8 cellular contexts compared by ENCODE assay signal in genomic region chr10:3852147-3852904, GRCh38.
DNase-seq lines count a peak whose midpoint lies in the region; ATAC-seq and TF ChIP-seq lines count a peak whose summit lies in the region.

No MANE protein-coding gene starts in this region.

- H3K27ac Mint-ChIP-seq in Calu3 (ENCODE audit: unreplicated experiment) (peak overlapping the region; percentile 97), T-helper 17 cell (peak overlapping the region; percentile 95), glutamatergic neuron (ENCODE audit: unreplicated experiment) (no peak overlapping the region)

- TF ChIP-seq CTCF in Calu3 (IDR thresholded peaks at IDR 0.05; ENCODE audit: unreplicated experiment) (no peak), cardiac fibroblast (IDR thresholded peaks at IDR 0.05; ENCODE audit: low read depth, low read length) (no peak), glutamatergic neuron (IDR thresholded peaks at IDR 0.05; ENCODE audit: partially characterized antibody, unreplicated experiment) (no peak)

- H3K4me3 Mint-ChIP-seq in Calu3 (ENCODE audit: low read depth, unreplicated experiment) (peak overlapping the region; percentile 55), T-helper 17 cell (peak overlapping the region; percentile 45), glutamatergic neuron (ENCODE audit: unreplicated experiment) (no peak overlapping the region)

- no TSS peak for BruUV-seq in Calu3 (replicated peaks; lab: Mats Ljungman, UMichigan)

- peaks cover 34% of the 10 kb centered on the region for H3K36me3 Mint-ChIP-seq in Calu3 (ENCODE audit: insufficient read depth, unreplicated experiment)
- H3K36me3 Mint-ChIP-seq in T-helper 17 cell (ENCODE audit: low read depth) = no peaks in the 10 kb centered on the region
- H3K36me3 Mint-ChIP-seq in glutamatergic neuron (ENCODE audit: unreplicated experiment) = no peaks in the 10 kb centered on the region

- no peaks in the 10 kb centered on the region for H3K9me3 ChIP-seq in T-helper 17 cell (ENCODE audit: control insufficient read depth, low read length, poor library complexity, severe bottlenecking)

- H3K4me3 ChIP-seq in cardiac fibroblast (replicated peaks in 1 of 2; ENCODE audit: low read depth in 2 of 2, low read length in 2 of 2) = no peak overlapping the region

- H3K9me3 Mint-ChIP-seq in Calu3 (ENCODE audit: low read depth, unreplicated experiment) (no peaks in the 10 kb centered on the region), glutamatergic neuron (ENCODE audit: unreplicated experiment) (no peaks in the 10 kb centered on the region)

- CTCF ChIA-PET in Calu3 (lab: Charles Lee) = interaction anchor here (0.6 to 3.5 kb wide), 15 partner anchors 9 to 918 kb away, joined by 3 to 19 read pairs (median 5); partner anchors contain the start of gene KLF6

- ATAC-seq in GM21390 (IDR thresholded peaks at IDR 0.05; ENCODE audit: unreplicated experiment) (peak; percentile 69), T-helper 17 cell (peak; percentile 95), left colon (peak; percentile 86)

- H3K27me3 Mint-ChIP-seq in Calu3 (ENCODE audit: unreplicated experiment) (no peaks in the 10 kb centered on the region), T-helper 17 cell (no peaks in the 10 kb centered on the region), glutamatergic neuron (ENCODE audit: unreplicated experiment) (peaks cover 1% of the 10 kb centered on the region)

- DNase-seq in Calu3 (peak; percentile 80), HS-27A (ENCODE audit: low read depth) (peak; percentile 75), T-helper 17 cell (peak in 2 of 3 donors; percentile 41 to 57), cardiac fibroblast (ENCODE audit: low read depth in 2 of 2) (peak; percentile 96 to 99), left colon (peak; percentile 75 to 93), glutamatergic neuron (no peak)
- DNase-seq in stimulated activated CD4-positive, alpha-beta T cell treated with anti-CD3 and anti-CD28 coated beads, TNF-alpha, amount 100 ng/mL, for 1 hour (ENCODE audit: low read depth in 3 of 3, low spot score in 1 of 3) = peak in 2 of 3 donors; percentile 25 to 36

- H3K4me1 Mint-ChIP-seq in Calu3 (ENCODE audit: low read depth, unreplicated experiment) (peaks cover 46% of the 10 kb centered on the region), T-helper 17 cell (peaks cover 26% of the 10 kb centered on the region), glutamatergic neuron (ENCODE audit: low read depth, unreplicated experiment) (no peaks in the 10 kb centered on the region)

- intact Hi-C loops in Calu3 (cut with micrococcal nuclease; ENCODE audit: unreplicated experiment) = loop anchor here (1.0 kb wide), 3 partner anchors 35 to 70 kb away; no protein-coding TSS in a partner anchor
- intact Hi-C loops in left colon (cut with DNase I, micrococcal nuclease) = no loop called here
